Comparison of ENCODE assay signal across 8 cellular contexts in the genomic region with DNA sequence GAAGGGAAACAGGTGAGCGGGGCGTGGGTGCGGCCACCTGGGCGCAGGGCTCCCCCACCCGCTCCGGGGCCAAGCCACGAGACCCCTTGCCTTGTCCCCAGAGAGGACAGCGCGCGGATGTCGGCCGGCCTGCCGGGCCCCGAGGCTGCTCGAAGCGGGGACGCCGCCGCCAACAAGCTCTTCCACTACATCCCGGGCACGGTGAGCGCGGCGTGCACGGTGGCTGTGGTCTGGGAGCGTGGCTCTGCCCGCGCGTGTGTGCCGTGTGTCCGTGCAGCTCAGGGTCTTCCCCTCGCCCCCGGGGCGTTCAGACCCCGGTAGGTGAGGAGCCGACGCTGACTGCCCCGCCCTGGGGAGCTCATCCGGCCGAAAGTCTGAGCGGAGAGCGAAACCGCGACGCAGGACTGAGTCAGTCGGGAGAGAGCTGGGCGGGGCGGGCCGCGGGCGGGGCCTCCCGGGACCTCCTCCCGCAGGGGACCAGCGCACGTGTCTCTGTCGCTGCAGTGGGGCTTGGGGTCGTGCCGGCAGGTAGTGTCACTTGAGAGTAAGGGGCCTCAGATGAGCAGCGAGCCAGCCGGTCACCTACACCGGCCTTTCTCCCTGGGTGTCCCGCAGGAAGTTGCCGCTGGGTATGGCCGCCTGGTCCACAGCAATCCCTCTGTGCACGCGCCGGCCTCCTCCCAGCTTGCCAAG. TPM values are rescaled to one million over a fixed set of nuclear protein-coding genes. Genes with fewer than 3 reads are reported as not detected.
DNase-seq lines count a peak whose midpoint lies in the region; ATAC-seq, FAIRE-seq and TF ChIP-seq lines count a peak whose summit lies in the region.

No MANE protein-coding gene starts in this region.

- H3K4me3 ChIP-seq in ACC112 (ENCODE audit: low read depth, low read length) (peak overlapping the region; percentile 89), brain microvascular endothelial cell (ENCODE audit: low read depth, low read length) (peak overlapping the region; percentile 63), kidney (ENCODE audit: low read length in 2 of 2) (peak overlapping the region; percentile 60 to 66)

- FAIRE-seq in kidney (lab: Jason Lieb, UNC) = no peak

- H3K27ac ChIP-seq in ACC112 (ENCODE audit: low read depth, low read length) (peak overlapping the region; percentile 68), brain microvascular endothelial cell (peak overlapping the region; percentile 70), kidney (ENCODE audit: low read depth in 2 of 2, low read length in 2 of 2) (peak overlapping the region in 1 of 2 donors; percentile 22)

- no peaks in the 10 kb centered on the region for H3K79me2 ChIP-seq in ACC112 (ENCODE audit: control insufficient read depth, insufficient read depth, low read length, unreplicated experiment)

- in situ Hi-C loops in brain microvascular endothelial cell (cut with HindIII; ENCODE audit: low pct_ligation_motif_present, low sequenced_read_pairs) = no loop called here

- peak; percentile 84 for DNase-seq in HK-2 (ENCODE audit: unreplicated experiment)
- peak; percentile 70 for DNase-seq in UCSD-AML1 (lab: John Stamatoyannopoulos, UW; ENCODE audit: unreplicated experiment)
- peak; percentile 49 for DNase-seq in brain microvascular endothelial cell
- DNase-seq in kidney = peak; percentile 94
- peak; percentile 80 to 90 for DNase-seq in stimulated activated CD4-positive, alpha-beta T cell treated with anti-CD3 and anti-CD28 coated beads, Interleukin-1b, Interleukin-23, amount 100 ng/mL, for 4 hours (ENCODE audit: low read depth in 2 of 2)

- TF ChIP-seq CTCF in brain microvascular endothelial cell (IDR thresholded peaks at IDR 0.05; ENCODE audit: low read depth, low read length, missing control alignments) (no peak), kidney (IDR thresholded peaks at IDR 0.05; ENCODE audit: borderline replicate concordance, extremely low read depth, insufficient read depth) (no peak)

- ATAC-seq in GM19035 (IDR thresholded peaks at IDR 0.05; ENCODE audit: unreplicated experiment) (peak; percentile 58), HG02840 (IDR thresholded peaks at IDR 0.05; ENCODE audit: low FRiP score, unreplicated experiment) (no peak)

- intact Hi-C loops in kidney (cut with DNase I) = no loop called here

- no peaks in the 10 kb centered on the region for H3K9me3 ChIP-seq in kidney (ENCODE audit: control insufficient read depth in 1 of 2, low read length in 2 of 2)

- H2AFZ ChIP-seq in ACC112 (ENCODE audit: low read length, unreplicated experiment) = peak overlapping the region; percentile 75

- H3K4me1 ChIP-seq in ACC112 (ENCODE audit: control insufficient read depth, insufficient read depth, low read length, unreplicated experiment) (peaks cover 7% of the 10 kb centered on the region), kidney (ENCODE audit: control insufficient read depth in 1 of 2, insufficient read depth in 1 of 2, low read depth in 1 of 2, low read length in 2 of 2) (peaks cover 0 to 7% of the 10 kb centered on the region in 2 donors)

- peak overlapping the region; percentile 6 to 12 for H3K9ac ChIP-seq in kidney (ENCODE audit: low read length in 2 of 2)

- no peaks in the 10 kb centered on the region for H3K36me3 ChIP-seq in ACC112 (ENCODE audit: insufficient read depth, low read length)
- H3K36me3 ChIP-seq in brain microvascular endothelial cell (replicated peaks) = peaks cover 14% of the 10 kb centered on the region
- H3K36me3 ChIP-seq in kidney (ENCODE audit: control insufficient read depth in 1 of 2, insufficient read depth in 2 of 2, low read length in 2 of 2) = no peaks in the 10 kb centered on the region

- H3K27me3 ChIP-seq in ACC112 (ENCODE audit: insufficient read depth, low read length) (no peaks in the 10 kb centered on the region), brain microvascular endothelial cell (replicated peaks) (peaks cover 4% of the 10 kb centered on the region)

RNA-seq across cellular contexts. Expression of gene PLEKHN1, which starts 0.5 kb away (rescaled TPM):
- total RNA-seq in kidney = 14.3 TPM
- polyA plus RNA-seq in kidney (ENCODE audit: insufficient read depth, low read depth, low replicate concordance) = not detected

RNA-seq across cellular contexts. Expression of gene KLHL17, which starts 6.4 kb away (rescaled TPM):
- total RNA-seq in kidney = 11.5 TPM
- polyA plus RNA-seq in kidney (ENCODE audit: insufficient read depth, low read depth, low replicate concordance) = 6.9 TPM

RNA-seq across cellular contexts. Expression of gene NOC2L, which starts 7.7 kb away (rescaled TPM):
- 65.5 TPM for total RNA-seq in kidney
- polyA plus RNA-seq in kidney (ENCODE audit: insufficient read depth, low read depth, low replicate concordance) = 42.4 TPM

RNA-seq across cellular contexts. Expression of gene PERM1, which starts 15.1 kb away (rescaled TPM):
- 0.25 TPM for total RNA-seq in kidney
- polyA plus RNA-seq in kidney (ENCODE audit: insufficient read depth, low read depth, low replicate concordance) = 0.86 TPM

RNA-seq across cellular contexts. Expression of gene HES4, which starts 33.1 kb away (rescaled TPM):
- 32.0 TPM for total RNA-seq in kidney
- 15.8 TPM for polyA plus RNA-seq in kidney (ENCODE audit: insufficient read depth, low read depth, low replicate concordance)
